6 cellular contexts compared by ENCODE assay signal in genomic region chr19:1206733-1207301, GRCh38. TPM values are rescaled to one million over a fixed set of nuclear protein-coding genes. Genes with fewer than 3 reads are reported as not detected.
DNase-seq lines count a peak whose midpoint lies in the region; ATAC-seq and TF ChIP-seq lines count a peak whose summit lies in the region.

No MANE protein-coding gene starts in this region.

- no peak for TF ChIP-seq POLR2A in thyroid gland (IDR thresholded peaks at IDR 0.05)

- H3K9ac ChIP-seq in iPS-18a (ENCODE audit: low read length) = peak overlapping the region; percentile 48

- H3K27ac ChIP-seq in iPS-18a (ENCODE audit: low read length) = no peak overlapping the region
- peak overlapping the region; percentile 56 to 79 (median 73) for H3K27ac ChIP-seq in thyroid gland

- H3K36me3 ChIP-seq in GM06990 (ENCODE audit: control insufficient read depth, insufficient read depth, low read length) (peaks cover 5% of the 10 kb centered on the region), iPS-18a (ENCODE audit: control insufficient read depth, low read depth, low read length) (no peaks in the 10 kb centered on the region), thyroid gland (no peaks in the 10 kb centered on the region)

- H3K4me1 ChIP-seq in iPS-18a (ENCODE audit: control insufficient read depth, low read depth, low read length) (peaks cover 7% of the 10 kb centered on the region), thyroid gland (peaks cover 32 to 45% of the 10 kb centered on the region in 2 donors)

- TF ChIP-seq CTCF in GM06990 (IDR thresholded peaks at IDR 0.05; ENCODE audit: insufficient read depth, low read length, poor library complexity, severe bottlenecking) (no peak), thyroid gland (IDR thresholded peaks at IDR 0.05) (no peak)

- ATAC-seq in GM19328 (IDR thresholded peaks at IDR 0.05; ENCODE audit: unreplicated experiment) = no peak

- H3K4me3 ChIP-seq in GM06990 (replicated peaks; ENCODE audit: low read depth, low read length) (peak overlapping the region; percentile 89), iPS-18a (ENCODE audit: low read length) (peak overlapping the region; percentile 68), thyroid gland (replicated peaks in 1 of 3) (peak overlapping the region; percentile 35 to 83 (median 58))

- no peaks in the 10 kb centered on the region for H3K9me3 ChIP-seq in iPS-18a (ENCODE audit: control insufficient read depth, low read depth, low read length)
- H3K9me3 ChIP-seq in thyroid gland = no peaks in the 10 kb centered on the region

- H3K27me3 ChIP-seq in GM06990 (replicated peaks; ENCODE audit: control insufficient read depth, insufficient read depth, low read length) = no peaks in the 10 kb centered on the region
- no peaks in the 10 kb centered on the region for H3K27me3 ChIP-seq in iPS-18a (ENCODE audit: control insufficient read depth, insufficient read depth, low read length)
- H3K27me3 ChIP-seq in thyroid gland = no peaks in the 10 kb centered on the region

- intact Hi-C loops in thyroid gland (cut with DNase I) = no loop called here

- WGBS in thyroid gland, 2 donors = 3 to 4% methylated on average over 29 to 31 of the region's 32 CpGs

- peak; percentile 53 for DNase-seq in GM06990 (ENCODE audit: extremely low read depth, insufficient read length)
- DNase-seq in activated CD4-positive, alpha-beta T cell treated with anti-CD3 and anti-CD28 coated beads for 48 hours = peak; percentile 43
- peak in 1 of 2 donors; percentile 29 for DNase-seq in thyroid gland
- DNase-seq in kidney glomerular epithelial cell (lab: John Stamatoyannopoulos, UW) = no peak

RNA-seq across cellular contexts. Expression of gene STK11, which starts 1.2 kb away (rescaled TPM):
- 10 to 100 TPM; 60.2 to 83.4 (median 71.1) TPM for total RNA-seq in thyroid gland

RNA-seq across cellular contexts. Expression of gene CBARP, which starts 31.0 kb away (rescaled TPM):
- total RNA-seq in thyroid gland = 1 to 10 TPM in 3 of 4 donors, under 1 TPM in 1; 0.73 to 3.2 (median 1.5) TPM

RNA-seq across cellular contexts. Expression of gene SBNO2, which starts 32.7 kb away (rescaled TPM):
- total RNA-seq in thyroid gland = 10 to 100 TPM; 22.8 to 69.0 (median 25.5) TPM

RNA-seq across cellular contexts. Expression of gene ATP5F1D, which starts 34.7 kb away (rescaled TPM):
- 100 to 1,000 TPM in 1 of 4 donors, 10 to 100 TPM in 3; 39.2 to 182 (median 83.0) TPM for total RNA-seq in thyroid gland

RNA-seq across cellular contexts. Expression of gene MIDN, which starts 41.6 kb away (rescaled TPM):
- 10 to 100 TPM; 16.2 to 89.2 (median 17.9) TPM for total RNA-seq in thyroid gland
